In the genomic region with DNA sequence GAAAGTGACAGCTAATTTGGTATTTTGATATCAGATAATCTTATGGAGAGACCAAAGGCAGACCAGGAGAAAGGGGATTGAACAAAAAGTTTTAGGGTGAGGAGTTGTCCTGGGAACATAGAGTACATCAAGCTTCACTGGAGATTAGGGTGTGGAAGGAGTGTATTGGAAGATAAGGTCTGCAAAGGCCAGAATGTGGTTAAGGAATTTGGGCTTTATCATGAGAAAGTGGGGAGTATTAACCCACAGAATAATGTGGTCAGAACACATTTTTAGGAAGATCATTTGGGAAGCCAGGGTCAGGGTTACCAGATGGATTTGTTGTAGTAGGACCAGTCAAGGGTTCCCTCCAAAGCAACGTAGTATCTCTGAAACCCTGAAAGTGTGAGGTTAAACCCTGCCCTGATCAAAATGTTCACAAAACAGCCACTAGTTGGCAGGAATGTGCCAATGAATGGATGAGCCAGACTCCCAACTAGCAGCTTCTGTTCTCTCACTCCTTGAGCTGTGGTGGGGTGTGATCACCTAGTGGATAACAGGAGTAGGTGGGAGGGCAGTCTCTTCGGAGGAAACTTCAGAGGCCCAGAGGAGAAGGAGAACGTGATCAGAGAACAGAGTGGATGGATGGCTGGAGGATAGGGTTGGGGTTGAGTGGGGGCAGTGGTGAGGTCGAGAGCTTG, we compare ENCODE assay signal across 8 cellular contexts. TPM values are rescaled to one million over a fixed set of nuclear protein-coding genes. Genes with fewer than 3 reads are reported as not detected.
DNase-seq lines count a peak whose midpoint lies in the region; ATAC-seq and TF ChIP-seq lines count a peak whose summit lies in the region.

No MANE protein-coding gene starts in this region.

- H3K27ac ChIP-seq in A673 (ENCODE audit: low read depth, low read length, poor library complexity, severe bottlenecking) (no peak overlapping the region), prostate gland (no peak overlapping the region)

- intact Hi-C loops in A673 (cut with micrococcal nuclease; ENCODE audit: unreplicated experiment) (loop anchor here (10.0 kb wide), 1 partner anchor 148 kb away; no protein-coding TSS in a partner anchor), head of caudate nucleus (cut with DNase I) (loop anchor here (5.0 to 10.0 kb wide), 2 partner anchors 34 to 148 kb away; a partner anchor contains a TSS), prostate gland (cut with DNase I) (loop anchor here (10.0 kb wide), 1 partner anchor 158 kb away; a partner anchor contains a TSS)

- H3K4me3 ChIP-seq in A673 (ENCODE audit: low read depth, low read length, poor library complexity, severe bottlenecking) (peak overlapping the region; percentile 69), prostate gland (no peak overlapping the region)
- H3K4me3 ChIP-seq in Jurkat, Clone E6-1 (ENCODE audit: low read length) = peak overlapping the region; percentile 84

- TF ChIP-seq CTCF in A673 (conservative IDR thresholded peaks at IDR 0.05; ENCODE audit: low read depth, low read length) (peak; percentile 81), GM12801 (IDR thresholded peaks at IDR 0.05; ENCODE audit: extremely low read depth, insufficient read length) (peak; percentile 16), prostate gland (IDR thresholded peaks at IDR 0.05) (peak; percentile 19 to 83 (median 70))

- 26% methylated on average over 4 of the region's 4 CpGs for WGBS in prostate gland

- no peaks in the 10 kb centered on the region for H3K9me3 Mint-ChIP-seq in activated naive CD8-positive, alpha-beta T cell (ENCODE audit: low read depth)

- H3K4me1 ChIP-seq in A673 (ENCODE audit: insufficient read depth, low read length, poor library complexity, severe bottlenecking) (peaks cover 10% of the 10 kb centered on the region), prostate gland (replicated peaks) (no peaks in the 10 kb centered on the region)

- CTCF ChIA-PET in A673 (lab: Charles Lee) = interaction anchor here (0.8 to 3.9 kb wide), 4 partner anchors 9 to 249 kb away, joined by 3 to 52 read pairs (median 10); a partner anchor contains a TSS

- peak overlapping the region; percentile 92 for H3K4me3 Mint-ChIP-seq in activated naive CD8-positive, alpha-beta T cell

- TF ChIP-seq POLR2A in prostate gland (IDR thresholded peaks at IDR 0.05) = no peak

- peaks cover 26% of the 10 kb centered on the region for H3K4me1 Mint-ChIP-seq in activated naive CD8-positive, alpha-beta T cell (ENCODE audit: low read depth)

- H3K36me3 Mint-ChIP-seq in activated naive CD8-positive, alpha-beta T cell = no peaks in the 10 kb centered on the region

- BruUV-seq in A673 (replicated peaks; lab: Mats Ljungman, UMichigan) = no TSS peak

- H3K36me3 ChIP-seq in A673 (ENCODE audit: insufficient read depth, low read length, poor library complexity, severe bottlenecking) (peaks cover 7% of the 10 kb centered on the region), prostate gland (peaks cover 6 to 13% of the 10 kb centered on the region in 2 donors)

- DNase-seq in A673 (ENCODE audit: low spot score) (peak; percentile 88), OCI-M1 (lab: John Stamatoyannopoulos, UW) (peak; percentile 88), head of caudate nucleus (peak in 36 of 42 donors; percentile 23 to 88 (median 67)), prostate gland (ENCODE audit: low spot score) (peak; percentile 54)
- DNase-seq in Jurkat, Clone E6-1 (ENCODE audit: low read depth, low spot score) = peak; percentile 85

- H3K27me3 Mint-ChIP-seq in activated naive CD8-positive, alpha-beta T cell = no peaks in the 10 kb centered on the region

- no peak for ATAC-seq in HG03469 (IDR thresholded peaks at IDR 0.05; ENCODE audit: unreplicated experiment)

- no peaks in the 10 kb centered on the region for H3K9me3 ChIP-seq in A673 (ENCODE audit: low read depth, low read length, poor library complexity, severe bottlenecking)
- no peaks in the 10 kb centered on the region for H3K9me3 ChIP-seq in prostate gland

- peak overlapping the region; percentile 91 for H3K27ac Mint-ChIP-seq in activated naive CD8-positive, alpha-beta T cell

- H3K27me3 ChIP-seq in A673 (replicated peaks; ENCODE audit: insufficient read depth, low read depth, low read length, poor library complexity) = no peaks in the 10 kb centered on the region
- no peaks in the 10 kb centered on the region for H3K27me3 ChIP-seq in prostate gland (replicated peaks; ENCODE audit: insufficient read depth)

- POLR2A ChIA-PET in A673 (lab: Charles Lee; ENCODE audit: low non-redundant PET) = no interaction called here

RNA-seq across cellular contexts. Expression of a gene that starts 35.8 kb away (rescaled TPM):
- total RNA-seq in A673 (2021) = 36.7 and 43.2 TPM in 2 replicates
- polyA plus RNA-seq in Jurkat, Clone E6-1 (2012; ENCODE audit: insufficient read depth, insufficient read length) = 36.8 TPM
- 100 to 1,000 TPM in 1 of 2 donors, 10 to 100 TPM in 1; 83.9 to 159 TPM for total RNA-seq in prostate gland

Comparison
In these comparisons a context has a peak if more than half of its experiments do, and no peak if none do; other contexts are left out.
1. H3K4me3 ChIP-seq: peak in A673 (single experiment) and Jurkat, Clone E6-1 (single experiment); none in prostate gland (0 of 2).
2. CTCF ChIP-seq: peak in every context shown above with its lines; median percentile 81 in A673; 70 in prostate gland; 16 in GM12801.
3. Peak in every context shown above with its lines, with median percentiles within 50 percentile points of each other: DNase-seq.